In genomic region chr20:49799698-49800097, GRCh38 we compare ENCODE assay signal across 1 cellular context.
A peak's percentile ranks its signal among the peaks of the same experiment; 100 is the strongest.
TF ChIP-seq lines count a peak whose summit lies in the region.

No MANE protein-coding gene starts in this region.

TF ChIP-seq in HepG2, 621 proteins besides CTCF, POLR2A, EP300 and RAD21 (continued from another document and continues in another):
- no peak for TF ChIP-seq SNAPC5 (CRISPR knock-in tag; IDR thresholded peaks at IDR 0.05; ENCODE audit: borderline replicate concordance)
- no peak for TF ChIP-seq ZBTB7A (CRISPR knock-in tag; IDR thresholded peaks at IDR 0.05)
- TF ChIP-seq ZNF879 (CRISPR knock-in tag; IDR thresholded peaks at IDR 0.05), result no peak
- no peak for TF ChIP-seq ZNF432 (CRISPR knock-in tag; IDR thresholded peaks at IDR 0.05; ENCODE audit: borderline replicate concordance)
- TF ChIP-seq, protein P1, sequence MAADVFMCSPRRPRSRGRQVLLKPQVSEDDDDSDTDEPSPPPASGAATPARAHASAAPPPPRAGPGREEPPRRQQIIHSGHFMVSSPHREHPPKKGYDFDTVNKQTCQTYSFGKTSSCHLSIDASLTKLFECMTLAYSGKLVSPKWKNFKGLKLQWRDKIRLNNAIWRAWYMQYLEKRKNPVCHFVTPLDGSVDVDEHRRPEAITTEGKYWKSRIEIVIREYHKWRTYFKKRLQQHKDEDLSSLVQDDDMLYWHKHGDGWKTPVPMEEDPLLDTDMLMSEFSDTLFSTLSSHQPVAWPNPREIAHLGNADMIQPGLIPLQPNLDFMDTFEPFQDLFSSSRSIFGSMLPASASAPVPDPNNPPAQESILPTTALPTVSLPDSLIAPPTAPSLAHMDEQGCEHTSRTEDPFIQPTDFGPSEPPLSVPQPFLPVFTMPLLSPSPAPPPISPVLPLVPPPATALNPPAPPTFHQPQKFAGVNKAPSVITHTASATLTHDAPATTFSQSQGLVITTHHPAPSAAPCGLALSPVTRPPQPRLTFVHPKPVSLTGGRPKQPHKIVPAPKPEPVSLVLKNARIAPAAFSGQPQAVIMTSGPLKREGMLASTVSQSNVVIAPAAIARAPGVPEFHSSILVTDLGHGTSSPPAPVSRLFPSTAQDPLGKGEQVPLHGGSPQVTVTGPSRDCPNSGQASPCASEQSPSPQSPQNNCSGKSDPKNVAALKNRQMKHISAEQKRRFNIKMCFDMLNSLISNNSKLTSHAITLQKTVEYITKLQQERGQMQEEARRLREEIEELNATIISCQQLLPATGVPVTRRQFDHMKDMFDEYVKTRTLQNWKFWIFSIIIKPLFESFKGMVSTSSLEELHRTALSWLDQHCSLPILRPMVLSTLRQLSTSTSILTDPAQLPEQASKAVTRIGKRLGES (CRISPR knock-in tag; IDR thresholded peaks at IDR 0.05; ENCODE audit: borderline replicate concordance), result no peak
- TF ChIP-seq ZNF326 (CRISPR knock-in tag; IDR thresholded peaks at IDR 0.05; ENCODE audit: borderline replicate concordance), result no peak
- no peak for TF ChIP-seq ZNF768 (CRISPR knock-in tag; IDR thresholded peaks at IDR 0.05)
- TF ChIP-seq RBFOX2 (IDR thresholded peaks at IDR 0.05; ENCODE audit: low read depth, low read length), result no peak
- no peak for TF ChIP-seq ETS1 (CRISPR knock-in tag; IDR thresholded peaks at IDR 0.05)
- no peak for TF ChIP-seq MXD1 (CRISPR knock-in tag; IDR thresholded peaks at IDR 0.05)
- no peak for TF ChIP-seq KDM2A (CRISPR knock-in tag; IDR thresholded peaks at IDR 0.05; ENCODE audit: borderline replicate concordance, low read depth)
- TF ChIP-seq DNMT1 (CRISPR knock-in tag; IDR thresholded peaks at IDR 0.05), result no peak
- TF ChIP-seq YY1 (IDR thresholded peaks at IDR 0.05; ENCODE audit: insufficient read depth, insufficient replicate concordance, low read depth, low read length), result no peak
- TF ChIP-seq NR3C1 (CRISPR knock-in tag; IDR thresholded peaks at IDR 0.05), result no peak
- TF ChIP-seq BCL6 (CRISPR knock-in tag; IDR thresholded peaks at IDR 0.05), result peak; percentile 68
- no peak for TF ChIP-seq ZNF737 (CRISPR knock-in tag; IDR thresholded peaks at IDR 0.05; ENCODE audit: borderline replicate concordance)
- TF ChIP-seq ZFP82 (CRISPR knock-in tag; IDR thresholded peaks at IDR 0.05; ENCODE audit: borderline replicate concordance), result no peak
- TF ChIP-seq EZH2 (conservative IDR thresholded peaks at IDR 0.05; ENCODE audit: low read depth, low read length), result no peak
- TF ChIP-seq, protein P2, sequence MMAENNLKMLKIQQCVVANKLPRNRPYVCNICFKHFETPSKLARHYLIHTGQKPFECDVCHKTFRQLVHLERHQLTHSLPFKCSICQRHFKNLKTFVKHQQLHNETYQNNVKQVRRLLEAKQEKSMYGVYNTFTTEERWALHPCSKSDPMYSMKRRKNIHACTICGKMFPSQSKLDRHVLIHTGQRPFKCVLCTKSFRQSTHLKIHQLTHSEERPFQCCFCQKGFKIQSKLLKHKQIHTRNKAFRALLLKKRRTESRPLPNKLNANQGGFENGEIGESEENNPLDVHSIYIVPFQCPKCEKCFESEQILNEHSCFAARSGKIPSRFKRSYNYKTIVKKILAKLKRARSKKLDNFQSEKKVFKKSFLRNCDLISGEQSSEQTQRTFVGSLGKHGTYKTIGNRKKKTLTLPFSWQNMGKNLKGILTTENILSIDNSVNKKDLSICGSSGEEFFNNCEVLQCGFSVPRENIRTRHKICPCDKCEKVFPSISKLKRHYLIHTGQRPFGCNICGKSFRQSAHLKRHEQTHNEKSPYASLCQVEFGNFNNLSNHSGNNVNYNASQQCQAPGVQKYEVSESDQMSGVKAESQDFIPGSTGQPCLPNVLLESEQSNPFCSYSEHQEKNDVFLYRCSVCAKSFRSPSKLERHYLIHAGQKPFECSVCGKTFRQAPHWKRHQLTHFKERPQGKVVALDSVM (CRISPR knock-in tag; IDR thresholded peaks at IDR 0.05), result no peak
- TF ChIP-seq ZNF792 (CRISPR knock-in tag; IDR thresholded peaks at IDR 0.05), result 0 out of 2 replicates have a peak, but pooled peaks have one; percentile 4
- no peak for TF ChIP-seq ZNF75D (CRISPR knock-in tag; IDR thresholded peaks at IDR 0.05; ENCODE audit: borderline replicate concordance)
- no peak for TF ChIP-seq ZNF34 (CRISPR knock-in tag; IDR thresholded peaks at IDR 0.05; ENCODE audit: borderline replicate concordance)
- no peak for TF ChIP-seq ZNF17 (CRISPR knock-in tag; IDR thresholded peaks at IDR 0.05)
- TF ChIP-seq, protein P3, sequence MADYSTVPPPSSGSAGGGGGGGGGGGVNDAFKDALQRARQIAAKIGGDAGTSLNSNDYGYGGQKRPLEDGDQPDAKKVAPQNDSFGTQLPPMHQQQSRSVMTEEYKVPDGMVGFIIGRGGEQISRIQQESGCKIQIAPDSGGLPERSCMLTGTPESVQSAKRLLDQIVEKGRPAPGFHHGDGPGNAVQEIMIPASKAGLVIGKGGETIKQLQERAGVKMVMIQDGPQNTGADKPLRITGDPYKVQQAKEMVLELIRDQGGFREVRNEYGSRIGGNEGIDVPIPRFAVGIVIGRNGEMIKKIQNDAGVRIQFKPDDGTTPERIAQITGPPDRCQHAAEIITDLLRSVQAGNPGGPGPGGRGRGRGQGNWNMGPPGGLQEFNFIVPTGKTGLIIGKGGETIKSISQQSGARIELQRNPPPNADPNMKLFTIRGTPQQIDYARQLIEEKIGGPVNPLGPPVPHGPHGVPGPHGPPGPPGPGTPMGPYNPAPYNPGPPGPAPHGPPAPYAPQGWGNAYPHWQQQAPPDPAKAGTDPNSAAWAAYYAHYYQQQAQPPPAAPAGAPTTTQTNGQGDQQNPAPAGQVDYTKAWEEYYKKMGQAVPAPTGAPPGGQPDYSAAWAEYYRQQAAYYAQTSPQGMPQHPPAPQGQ (CRISPR knock-in tag; IDR thresholded peaks at IDR 0.05; ENCODE audit: borderline replicate concordance), result no peak
- TF ChIP-seq ZBTB21 (CRISPR knock-in tag; IDR thresholded peaks at IDR 0.05), result no peak
- TF ChIP-seq RORA (CRISPR knock-in tag; IDR thresholded peaks at IDR 0.05), result no peak
- TF ChIP-seq, protein P4, sequence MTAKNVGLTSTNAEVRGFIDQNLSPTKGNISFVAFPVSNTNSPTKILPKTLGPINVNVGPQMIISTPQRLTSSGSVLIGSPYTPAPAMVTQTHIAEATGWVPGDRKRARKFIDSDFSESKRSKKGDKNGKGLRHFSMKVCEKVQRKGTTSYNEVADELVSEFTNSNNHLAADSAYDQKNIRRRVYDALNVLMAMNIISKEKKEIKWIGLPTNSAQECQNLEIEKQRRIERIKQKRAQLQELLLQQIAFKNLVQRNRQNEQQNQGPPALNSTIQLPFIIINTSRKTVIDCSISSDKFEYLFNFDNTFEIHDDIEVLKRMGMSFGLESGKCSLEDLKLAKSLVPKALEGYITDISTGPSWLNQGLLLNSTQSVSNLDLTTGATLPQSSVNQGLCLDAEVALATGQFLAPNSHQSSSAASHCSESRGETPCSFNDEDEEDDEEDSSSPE (CRISPR knock-in tag; IDR thresholded peaks at IDR 0.05), result no peak; the same call in 1 of the 2 replicates
- no peak for TF ChIP-seq ZNF234 (CRISPR knock-in tag; conservative IDR thresholded peaks at IDR 0.05)
- no peak for TF ChIP-seq ZNF10 (CRISPR knock-in tag; IDR thresholded peaks at IDR 0.05; ENCODE audit: borderline replicate concordance, low read depth)
- TF ChIP-seq ZNF484 (CRISPR knock-in tag; IDR thresholded peaks at IDR 0.05; ENCODE audit: borderline replicate concordance, low read depth), result no peak
- TF ChIP-seq, protein P5, sequence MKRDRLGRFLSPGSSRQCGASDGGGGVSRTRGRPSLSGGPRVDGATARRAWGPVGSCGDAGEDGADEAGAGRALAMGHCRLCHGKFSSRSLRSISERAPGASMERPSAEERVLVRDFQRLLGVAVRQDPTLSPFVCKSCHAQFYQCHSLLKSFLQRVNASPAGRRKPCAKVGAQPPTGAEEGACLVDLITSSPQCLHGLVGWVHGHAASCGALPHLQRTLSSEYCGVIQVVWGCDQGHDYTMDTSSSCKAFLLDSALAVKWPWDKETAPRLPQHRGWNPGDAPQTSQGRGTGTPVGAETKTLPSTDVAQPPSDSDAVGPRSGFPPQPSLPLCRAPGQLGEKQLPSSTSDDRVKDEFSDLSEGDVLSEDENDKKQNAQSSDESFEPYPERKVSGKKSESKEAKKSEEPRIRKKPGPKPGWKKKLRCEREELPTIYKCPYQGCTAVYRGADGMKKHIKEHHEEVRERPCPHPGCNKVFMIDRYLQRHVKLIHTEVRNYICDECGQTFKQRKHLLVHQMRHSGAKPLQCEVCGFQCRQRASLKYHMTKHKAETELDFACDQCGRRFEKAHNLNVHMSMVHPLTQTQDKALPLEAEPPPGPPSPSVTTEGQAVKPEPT (CRISPR knock-in tag; IDR thresholded peaks at IDR 0.05; ENCODE audit: low read depth), result no peak
- TF ChIP-seq DRAP1 (CRISPR knock-in tag; IDR thresholded peaks at IDR 0.05), result no peak
- TF ChIP-seq, protein P6, sequence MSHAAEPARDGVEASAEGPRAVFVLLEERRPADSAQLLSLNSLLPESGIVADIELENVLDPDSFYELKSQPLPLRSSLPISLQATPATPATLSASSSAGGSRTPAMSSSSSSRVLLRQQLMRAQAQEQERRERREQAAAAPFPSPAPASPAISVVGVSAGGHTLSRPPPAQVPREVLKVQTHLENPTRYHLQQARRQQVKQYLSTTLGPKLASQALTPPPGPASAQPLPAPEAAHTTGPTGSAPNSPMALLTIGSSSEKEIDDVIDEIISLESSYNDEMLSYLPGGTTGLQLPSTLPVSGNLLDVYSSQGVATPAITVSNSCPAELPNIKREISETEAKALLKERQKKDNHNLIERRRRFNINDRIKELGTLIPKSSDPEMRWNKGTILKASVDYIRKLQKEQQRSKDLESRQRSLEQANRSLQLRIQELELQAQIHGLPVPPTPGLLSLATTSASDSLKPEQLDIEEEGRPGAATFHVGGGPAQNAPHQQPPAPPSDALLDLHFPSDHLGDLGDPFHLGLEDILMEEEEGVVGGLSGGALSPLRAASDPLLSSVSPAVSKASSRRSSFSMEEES (CRISPR knock-in tag; IDR thresholded peaks at IDR 0.05), result no peak
- no peak for TF ChIP-seq NR2F1 (CRISPR knock-in tag; IDR thresholded peaks at IDR 0.05)
- peak; percentile 44; the same call in 1 of the 2 replicates for TF ChIP-seq ZMYM3 (CRISPR knock-in tag; IDR thresholded peaks at IDR 0.05)
- no peak for TF ChIP-seq ZNF776 (CRISPR knock-in tag; IDR thresholded peaks at IDR 0.05)
- TF ChIP-seq ARNT (IDR thresholded peaks at IDR 0.05), result no peak
- TF ChIP-seq PTBP1 (IDR thresholded peaks at IDR 0.05; ENCODE audit: low read depth, low read length, poor library complexity, severe bottlenecking), result no peak
- TF ChIP-seq ZFYVE20 (CRISPR knock-in tag; IDR thresholded peaks at IDR 0.05; ENCODE audit: borderline replicate concordance, low read depth), result no peak
- TF ChIP-seq RAD51 (IDR thresholded peaks at IDR 0.05; ENCODE audit: borderline replicate concordance), result no peak
- TF ChIP-seq YEATS2 (CRISPR knock-in tag; IDR thresholded peaks at IDR 0.05; ENCODE audit: borderline replicate concordance), result peak; percentile 65; the same call in 1 of the 2 replicates
- 0 out of 2 replicates have a peak, but pooled peaks have one; percentile 23 for TF ChIP-seq SALL2 (CRISPR knock-in tag; IDR thresholded peaks at IDR 0.05)
- TF ChIP-seq ZHX1 (CRISPR knock-in tag; IDR thresholded peaks at IDR 0.05; ENCODE audit: low read depth), result no peak
- no peak for TF ChIP-seq MAFG (CRISPR knock-in tag; IDR thresholded peaks at IDR 0.05)
- peak; percentile 83 for TF ChIP-seq CEBPB (IDR thresholded peaks at IDR 0.05; ENCODE audit: borderline replicate concordance, low read depth, low read length)
